Comparison of ENCODE assay signal across 10 cellular contexts in genomic region chr6:161434921-161435411, GRCh38.
DNase-seq lines count a peak whose midpoint lies in the region; ATAC-seq and TF ChIP-seq lines count a peak whose summit lies in the region.
"Had no signal": no experiment of that assay in that cellular context is flagged by ENCODE, and none has a peak within 500 bp of the region (broad histone marks: within the 10 kb centered on the region; RNA-seq: fewer than 3 reads in every experiment).

No MANE protein-coding gene starts in this region.

- peaks cover 3% of the 10 kb centered on the region for H3K79me2 ChIP-seq in trophoblast cell (ENCODE audit: control insufficient read depth, insufficient read depth, low read length, poor library complexity)

- no peak overlapping the region for H2AK5ac ChIP-seq in trophoblast cell (ENCODE audit: low read length)

- H3K27me3 ChIP-seq in BJ (ENCODE audit: control insufficient read depth, insufficient read depth, low read length) = no peaks in the 10 kb centered on the region
- H3K27me3 ChIP-seq in gastroesophageal sphincter = no peaks in the 10 kb centered on the region
- no peaks in the 10 kb centered on the region for H3K27me3 ChIP-seq in trophoblast cell (ENCODE audit: insufficient read depth, low read length)

- H4K12ac ChIP-seq in trophoblast cell (ENCODE audit: low read depth, low read length) = no peak overlapping the region

- no peak overlapping the region for H2AFZ ChIP-seq in trophoblast cell (ENCODE audit: insufficient read depth, low read length, poor library complexity)

- peaks cover 5 to 42% (median 6%) of the 10 kb centered on the region in 3 donors for H3K4me1 ChIP-seq in gastroesophageal sphincter
- peaks cover 6 to 11% of the 10 kb centered on the region in 2 experiments for H3K4me1 ChIP-seq in trophoblast cell (ENCODE audit: control insufficient read depth in 1 of 2, insufficient read depth in 2 of 2, low read length in 2 of 2)

- no peak for TF ChIP-seq POLR2A in gastroesophageal sphincter (IDR thresholded peaks at IDR 0.05)

- H3K4me2 ChIP-seq in trophoblast cell (ENCODE audit: low read length) = peak overlapping the region; percentile 16

- TF ChIP-seq CTCF in BJ (IDR thresholded peaks at IDR 0.05; ENCODE audit: insufficient read depth, low read depth, low read length) (no peak), gastroesophageal sphincter (IDR thresholded peaks at IDR 0.05) (no peak)

- DNase-seq in BJ (ENCODE audit: low read depth) (peak; percentile 96), trophoblast cell (peak; percentile 70 to 89), SW480 (ENCODE audit: low spot score) (no peak), NCI-H2029 treated with DMSO at 0.1 percent for 48 hours (lab: John Stamatoyannopoulos, UW) (no peak)
- DNase-seq in activated CD8-positive, alpha-beta memory T cell treated with anti-CD3 and anti-CD28 coated beads for 24 hours = no peak
- DNase-seq: DMS79, H7 had no signal

- no peaks in the 10 kb centered on the region for H3K9me3 ChIP-seq in gastroesophageal sphincter
- no peaks in the 10 kb centered on the region for H3K9me3 ChIP-seq in trophoblast cell (ENCODE audit: insufficient read depth, low read depth, low read length)

- CTCF ChIA-PET in BJ (lab: Yijun Ruan, JAX) = interaction anchor here (0.6 to 1.7 kb wide), 2 partner anchors 17 to 1714 kb away, joined by 5 read pairs; no protein-coding TSS in a partner anchor

- H3K4ac ChIP-seq in trophoblast cell (ENCODE audit: low read depth, low read length) = no peak overlapping the region

- TF ChIP-seq EP300 in gastroesophageal sphincter (IDR thresholded peaks at IDR 0.05) = no peak

- ATAC-seq in SK-N-SH treated with all-trans-retinoic acid at 6 μM for 48 hours (peak; percentile 92), gastroesophageal sphincter (peak; percentile 80), GM19452 (IDR thresholded peaks at IDR 0.05; ENCODE audit: unreplicated experiment) (no peak)

- H3K4me3 ChIP-seq in BJ (ENCODE audit: low read depth, low read length) (no peak overlapping the region), gastroesophageal sphincter (peak overlapping the region; percentile 17 to 33), trophoblast cell (ENCODE audit: low read depth, low read length) (no peak overlapping the region)

- H3K18ac ChIP-seq in trophoblast cell (ENCODE audit: low read length) = no peak overlapping the region

- H4K8ac ChIP-seq in trophoblast cell (ENCODE audit: low read depth, low read length) = peak overlapping the region; percentile 48

- WGBS in gastroesophageal sphincter (ENCODE audit: low coverage in 1 of 2), 2 donors = 9 to 12% methylated on average over 6 of the region's 6 CpGs
- WGBS in trophoblast cell (ENCODE audit: extremely low coverage, insufficient coverage, insufficient read length) = no CpG with 5 or more reads among the region's 6 CpGs

- peaks cover 26% of the 10 kb centered on the region for H3K79me1 ChIP-seq in trophoblast cell (ENCODE audit: low read length)

- H3K36me3 ChIP-seq in BJ (ENCODE audit: control insufficient read depth, insufficient read depth, low read length) (no peaks in the 10 kb centered on the region), gastroesophageal sphincter (no peaks in the 10 kb centered on the region), trophoblast cell (ENCODE audit: control insufficient read depth in 1 of 2, insufficient read depth in 2 of 2, low read length in 2 of 2) (no peaks in the 10 kb centered on the region)

- H2BK5ac ChIP-seq in trophoblast cell (ENCODE audit: low read depth, low read length, poor library complexity) = peak overlapping the region; percentile 25

- H4K91ac ChIP-seq in trophoblast cell (ENCODE audit: low read depth, low read length) = peak overlapping the region; percentile 63

- H3K9ac ChIP-seq in trophoblast cell (ENCODE audit: low read length) = no peak overlapping the region

- peak overlapping the region; percentile 48 for H2BK120ac ChIP-seq in trophoblast cell (ENCODE audit: insufficient read depth, low read length, poor library complexity)

- no peak overlapping the region for H2BK12ac ChIP-seq in trophoblast cell (ENCODE audit: low read length)

- no peak overlapping the region for H3K14ac ChIP-seq in trophoblast cell (ENCODE audit: low read length)

- POLR2A ChIA-PET in BJ (lab: Charles Lee) = interaction anchor here (0.6 to 0.7 kb wide), 2 partner anchors 24 to 1528 kb away, joined by 3 read pairs; no protein-coding TSS in a partner anchor

- H3K27ac ChIP-seq in gastroesophageal sphincter (peak overlapping the region; percentile 67 to 80 (median 70)), trophoblast cell (ENCODE audit: low read depth, low read length) (peak overlapping the region; percentile 76)

- H3K23ac ChIP-seq in trophoblast cell (ENCODE audit: low read length) = no peak overlapping the region

TF ChIP-seq in SK-N-SH treated with all-trans-retinoic acid at 6 μM for 48 hours, 23 proteins besides CTCF, POLR2A, EP300 and RAD21 (continues in another document):
- TF ChIP-seq CSRNP3 (CRISPR knock-in tag; IDR thresholded peaks at IDR 0.05) = no peak
- peak; percentile 86 for TF ChIP-seq POU6F1 (CRISPR knock-in tag; IDR thresholded peaks at IDR 0.05; ENCODE audit: borderline replicate concordance, low read depth)
- TF ChIP-seq TCF4 (CRISPR knock-in tag; IDR thresholded peaks at IDR 0.05; ENCODE audit: borderline replicate concordance) = peak; percentile 23; the same call in 1 of the 2 replicates
- TF ChIP-seq GLIS3 (CRISPR knock-in tag; IDR thresholded peaks at IDR 0.05) = no peak; the same call in 1 of the 2 replicates
- TF ChIP-seq ESRRG (CRISPR knock-in tag; IDR thresholded peaks at IDR 0.05) = no peak
- TF ChIP-seq ZFP30 (CRISPR knock-in tag; IDR thresholded peaks at IDR 0.05) = no peak
- peak; percentile 64; the same call in 1 of the 2 replicates for TF ChIP-seq SNAI2 (CRISPR knock-in tag; IDR thresholded peaks at IDR 0.05)
- TF ChIP-seq TOX (CRISPR knock-in tag; IDR thresholded peaks at IDR 0.05; ENCODE audit: borderline replicate concordance) = no peak
- peak; percentile 65; the same call in 1 of the 2 replicates for TF ChIP-seq PATZ1 (CRISPR knock-in tag; IDR thresholded peaks at IDR 0.05; ENCODE audit: borderline replicate concordance)
- TF ChIP-seq RARB (CRISPR knock-in tag; IDR thresholded peaks at IDR 0.05) = no peak
- TF ChIP-seq ZNF8 (CRISPR knock-in tag; IDR thresholded peaks at IDR 0.05) = no peak
- TF ChIP-seq ARNTL (CRISPR knock-in tag; IDR thresholded peaks at IDR 0.05; ENCODE audit: borderline replicate concordance, low read depth) = no peak
- TF ChIP-seq ISL1 (CRISPR knock-in tag; IDR thresholded peaks at IDR 0.05) = peak; percentile 91
- TF ChIP-seq ZC3H10 (CRISPR knock-in tag; IDR thresholded peaks at IDR 0.05) = no peak
- TF ChIP-seq ZFP3 (CRISPR knock-in tag; IDR thresholded peaks at IDR 0.05) = no peak
- TF ChIP-seq ZNF565 (CRISPR knock-in tag; conservative IDR thresholded peaks at IDR 0.05; ENCODE audit: low read depth) = no peak
- no peak for TF ChIP-seq ZNF70 (CRISPR knock-in tag; IDR thresholded peaks at IDR 0.05)
- no peak for TF ChIP-seq PPARA (CRISPR knock-in tag; IDR thresholded peaks at IDR 0.05; ENCODE audit: borderline replicate concordance)
- TF ChIP-seq BACH2 (CRISPR knock-in tag; IDR thresholded peaks at IDR 0.05; ENCODE audit: borderline replicate concordance) = no peak

Comparison
In these comparisons a context has a peak if more than half of its experiments do, and no peak if none do; other contexts are left out.
1. DNase-seq: peak in BJ (single experiment) and trophoblast cell (2 of 2); none in SW480 (single experiment), NCI-H2029 treated with DMSO at 0.1 percent for 48 hours (single experiment) and activated CD8-positive, alpha-beta memory T cell treated with anti-CD3 and anti-CD28 coated beads for 24 hours (single experiment).
2. H3K4me3 ChIP-seq: peak in gastroesophageal sphincter (2 of 2); none in BJ (single experiment) and trophoblast cell (single experiment).